Comparison of ENCODE assay signal across 1 cellular context in the genomic region with DNA sequence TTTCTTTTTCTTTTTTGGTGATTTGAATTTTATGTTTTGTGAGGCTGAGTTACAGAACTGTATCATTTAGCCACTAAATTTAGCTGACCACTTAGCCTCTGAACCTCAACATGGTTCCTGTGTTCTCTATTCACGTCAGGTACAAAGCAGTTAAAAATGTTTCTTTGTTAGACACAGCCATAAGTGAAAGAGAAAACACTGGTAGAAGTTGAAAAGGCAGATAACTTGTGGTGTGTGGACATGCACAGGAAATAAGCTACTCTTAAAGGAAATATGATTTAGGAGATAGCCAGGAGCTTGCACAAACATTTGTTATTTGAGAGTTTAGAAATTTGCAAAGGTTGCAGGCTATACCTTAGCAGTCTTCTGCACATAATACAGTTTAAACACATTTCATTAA.
TF ChIP-seq lines count a peak whose summit lies in the region.

No MANE protein-coding gene starts in this region.

TF ChIP-seq in SK-N-SH, 30 proteins besides CTCF, POLR2A, EP300 and RAD21 (continued from another document):
- TF ChIP-seq, protein P1, sequence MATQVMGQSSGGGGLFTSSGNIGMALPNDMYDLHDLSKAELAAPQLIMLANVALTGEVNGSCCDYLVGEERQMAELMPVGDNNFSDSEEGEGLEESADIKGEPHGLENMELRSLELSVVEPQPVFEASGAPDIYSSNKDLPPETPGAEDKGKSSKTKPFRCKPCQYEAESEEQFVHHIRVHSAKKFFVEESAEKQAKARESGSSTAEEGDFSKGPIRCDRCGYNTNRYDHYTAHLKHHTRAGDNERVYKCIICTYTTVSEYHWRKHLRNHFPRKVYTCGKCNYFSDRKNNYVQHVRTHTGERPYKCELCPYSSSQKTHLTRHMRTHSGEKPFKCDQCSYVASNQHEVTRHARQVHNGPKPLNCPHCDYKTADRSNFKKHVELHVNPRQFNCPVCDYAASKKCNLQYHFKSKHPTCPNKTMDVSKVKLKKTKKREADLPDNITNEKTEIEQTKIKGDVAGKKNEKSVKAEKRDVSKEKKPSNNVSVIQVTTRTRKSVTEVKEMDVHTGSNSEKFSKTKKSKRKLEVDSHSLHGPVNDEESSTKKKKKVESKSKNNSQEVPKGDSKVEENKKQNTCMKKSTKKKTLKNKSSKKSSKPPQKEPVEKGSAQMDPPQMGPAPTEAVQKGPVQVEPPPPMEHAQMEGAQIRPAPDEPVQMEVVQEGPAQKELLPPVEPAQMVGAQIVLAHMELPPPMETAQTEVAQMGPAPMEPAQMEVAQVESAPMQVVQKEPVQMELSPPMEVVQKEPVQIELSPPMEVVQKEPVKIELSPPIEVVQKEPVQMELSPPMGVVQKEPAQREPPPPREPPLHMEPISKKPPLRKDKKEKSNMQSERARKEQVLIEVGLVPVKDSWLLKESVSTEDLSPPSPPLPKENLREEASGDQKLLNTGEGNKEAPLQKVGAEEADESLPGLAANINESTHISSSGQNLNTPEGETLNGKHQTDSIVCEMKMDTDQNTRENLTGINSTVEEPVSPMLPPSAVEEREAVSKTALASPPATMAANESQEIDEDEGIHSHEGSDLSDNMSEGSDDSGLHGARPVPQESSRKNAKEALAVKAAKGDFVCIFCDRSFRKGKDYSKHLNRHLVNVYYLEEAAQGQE (IDR thresholded peaks at IDR 0.05; ENCODE audit: low read depth, low read length) = no peak
- TF ChIP-seq NRF1 (IDR thresholded peaks at IDR 0.05; ENCODE audit: low read depth, low read length) (no peak), GABPA (IDR thresholded peaks at IDR 0.05; ENCODE audit: low read depth) (no peak), SIN3A (IDR thresholded peaks at IDR 0.05; ENCODE audit: borderline replicate concordance, low read depth, low read length) (no peak), CHD2 (IDR thresholded peaks at IDR 0.05; ENCODE audit: low read length, partially characterized antibody) (no peak), USF2 (IDR thresholded peaks at IDR 0.05; ENCODE audit: borderline replicate concordance, low read depth, low read length) (no peak), MEF2A (IDR thresholded peaks at IDR 0.05; ENCODE audit: borderline replicate concordance, low read depth) (no peak)
- TF ChIP-seq, protein P2, sequence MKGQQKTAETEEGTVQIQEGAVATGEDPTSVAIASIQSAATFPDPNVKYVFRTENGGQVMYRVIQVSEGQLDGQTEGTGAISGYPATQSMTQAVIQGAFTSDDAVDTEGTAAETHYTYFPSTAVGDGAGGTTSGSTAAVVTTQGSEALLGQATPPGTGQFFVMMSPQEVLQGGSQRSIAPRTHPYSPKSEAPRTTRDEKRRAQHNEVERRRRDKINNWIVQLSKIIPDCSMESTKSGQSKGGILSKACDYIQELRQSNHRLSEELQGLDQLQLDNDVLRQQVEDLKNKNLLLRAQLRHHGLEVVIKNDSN (IDR thresholded peaks at IDR 0.05; ENCODE audit: borderline replicate concordance, low read depth) = no peak
- TF ChIP-seq, protein P3, sequence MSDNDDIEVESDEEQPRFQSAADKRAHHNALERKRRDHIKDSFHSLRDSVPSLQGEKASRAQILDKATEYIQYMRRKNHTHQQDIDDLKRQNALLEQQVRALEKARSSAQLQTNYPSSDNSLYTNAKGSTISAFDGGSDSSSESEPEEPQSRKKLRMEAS (IDR thresholded peaks at IDR 0.05; ENCODE audit: low read depth) = no peak
